ENCODE assay signal across 24 cellular contexts in genomic region chr2:184040230-184040629, GRCh38.
"Had no signal": no experiment of that assay in that cellular context is flagged by ENCODE, and none has a peak within 500 bp of the region (broad histone marks: within the 10 kb centered on the region; RNA-seq: fewer than 3 reads in every experiment).

No MANE protein-coding gene starts in this region.

- H3K79me2 ChIP-seq: parathyroid adenoma had no signal

- ATAC-seq: natural killer cell; psoas muscle; right cardiac atrium; sciatic nerve; stimulated activated effector memory CD8-positive, alpha-beta T cell treated with anti-CD3 and anti-CD28 coated beads, Interleukin-12 subunit alpha, Interleukin-12 subunit beta, amount 100 ng/mL, for 72 hours; stimulated activated naive B cell treated with anti-CD40 and anti-IgM and Interleukin-4, amounts not matched to agents 10 μg/mL and 1 μg/mL and 100 μg/mL, for 72 hours had no signal

- H3K9ac ChIP-seq: neural progenitor cell, parathyroid adenoma had no signal

- H3K9me3 ChIP-seq: ovary, psoas muscle, stomach, thoracic aorta, thyroid gland, tibial nerve, upper lobe of left lung, vagina had no signal

- H2AFZ ChIP-seq: neural progenitor cell, parathyroid adenoma had no signal

- H3K27me3 ChIP-seq: neural progenitor cell, ovary, stomach, thyroid gland, tibial nerve, upper lobe of left lung, vagina had no signal

- H3K36me3 ChIP-seq: neural progenitor cell, ovary, stomach, thoracic aorta, thyroid gland, tibial nerve, upper lobe of left lung, vagina had no signal

- H3K27ac ChIP-seq: neural progenitor cell, ovary, parathyroid adenoma, psoas muscle, skin epidermis, stomach, thoracic aorta, thyroid gland, tibial nerve, upper lobe of left lung, vagina had no signal

- H3K4me1 ChIP-seq: neural progenitor cell, parathyroid adenoma, psoas muscle, stomach, thyroid gland, tibial nerve, upper lobe of left lung, vagina had no signal

- H3K4me2 ChIP-seq: neural progenitor cell had no signal

- DNase-seq: natural killer cell; occipital lobe; ovary; posterior cingulate gyrus; psoas muscle; right cardiac atrium; stimulated activated CD4-positive, alpha-beta T cell treated with anti-CD3 and anti-CD28 coated beads, Interleukin-15, amount 100 ng/mL, for 24 hours; stimulated activated CD4-positive, alpha-beta T cell treated with anti-CD3 and anti-CD28 coated beads, Interleukin-2, amount 100 ng/mL, for 24 hours; stimulated activated CD4-positive, alpha-beta T cell treated with anti-CD3 and anti-CD28 coated beads, Interleukin-2, amount 100 ng/mL, for 48 hours; stimulated activated CD4-positive, alpha-beta T cell treated with anti-CD3 and anti-CD28 coated beads, Interleukin-4, amount 100 ng/mL, for 24 hours; stimulated activated naive B cell treated with anti-CD40 and anti-IgM and Interleukin-4, amounts not matched to agents 10 μg/mL and 1 μg/mL and 100 μg/mL, for 72 hours; stimulated activated naive CD4-positive, alpha-beta T cell treated with Interleukin-2 at 50 U/mL for 16 hours; stomach; thyroid gland; trophoblast cell; upper lobe of left lung had no signal

- H3K4me3 ChIP-seq: neural progenitor cell, ovary, psoas muscle, skin epidermis, stomach, thoracic aorta, thyroid gland, tibial nerve, upper lobe of left lung, vagina had no signal
